Comparison of ENCODE assay signal across 10 cellular contexts in the genomic region with DNA sequence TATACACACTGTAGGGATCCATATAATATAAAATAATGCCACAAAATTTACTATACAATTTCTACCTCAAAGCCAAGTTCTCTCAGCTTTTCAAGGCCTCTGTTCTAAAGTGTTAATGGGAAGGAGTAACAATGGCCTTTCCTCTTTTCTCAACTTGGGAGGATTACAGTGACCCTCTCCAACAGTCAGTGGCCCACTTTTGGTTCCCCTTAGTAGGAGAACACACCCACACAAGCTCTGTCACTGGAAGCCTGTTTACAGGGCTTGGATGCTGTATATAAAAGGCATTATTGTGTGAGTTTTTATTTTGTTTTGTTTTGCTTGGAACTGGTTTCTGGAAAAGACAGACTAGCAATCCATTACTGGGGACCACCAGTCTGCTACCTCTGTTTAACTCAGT. TPM values are rescaled to one million over a fixed set of nuclear protein-coding genes. Genes with fewer than 3 reads are reported as not detected.
DNase-seq lines count a peak whose midpoint lies in the region; ATAC-seq and TF ChIP-seq lines count a peak whose summit lies in the region.
"Had no signal": no experiment of that assay in that cellular context is flagged by ENCODE, and none has a peak within 500 bp of the region (broad histone marks: within the 10 kb centered on the region; RNA-seq: fewer than 3 reads in every experiment).

No MANE protein-coding gene starts in this region.

- H3K9ac ChIP-seq in DND-41 (ENCODE audit: low read depth, low read length) = peak overlapping the region; percentile 68

- DNase-seq in DND-41 = no peak
- DNase-seq in gastrocnemius medialis = no peak
- no peak for DNase-seq in NCI-H146 (lab: John Stamatoyannopoulos, UW)
- DNase-seq in NCI-H2196 (lab: John Stamatoyannopoulos, UW; ENCODE audit: unreplicated experiment) = no peak
- DNase-seq: dorsolateral prefrontal cortex, EL, HFFc6 had no signal

- peak overlapping the region; percentile 72 for H3K4me2 ChIP-seq in DND-41 (ENCODE audit: insufficient read depth, low read length)

- no peaks in the 10 kb centered on the region for H3K36me3 Mint-ChIP-seq in activated naive CD8-positive, alpha-beta T cell

- peaks cover 66% of the 10 kb centered on the region for H3K79me2 ChIP-seq in DND-41 (ENCODE audit: insufficient read depth, low read length)

- intact Hi-C loops in gastrocnemius medialis (cut with DNase I; ENCODE audit: low total_unique reads) = no loop called here

- H3K27ac Mint-ChIP-seq in activated naive CD8-positive, alpha-beta T cell = peak overlapping the region; percentile 97

- H4K20me1 ChIP-seq in DND-41 (ENCODE audit: insufficient read depth, low read length) = no peaks in the 10 kb centered on the region

- 0 out of 2 replicates have a peak, but pooled peaks cover 7% of the 10 kb centered on the region for H3K36me3 ChIP-seq in DND-41 (ENCODE audit: insufficient read depth, low read length)
- H3K36me3 ChIP-seq in gastrocnemius medialis = no peaks in the 10 kb centered on the region

- H3K27me3 Mint-ChIP-seq in activated naive CD8-positive, alpha-beta T cell = no peaks in the 10 kb centered on the region

- peaks cover 63% of the 10 kb centered on the region for H3K4me1 ChIP-seq in DND-41 (ENCODE audit: insufficient read depth, low read length)
- peaks cover 0 to 15% of the 10 kb centered on the region in 2 donors for H3K4me1 ChIP-seq in gastrocnemius medialis

- TF ChIP-seq POLR2A in gastrocnemius medialis (IDR thresholded peaks at IDR 0.05) = no peak

- peak overlapping the region; percentile 94 for H3K4me3 Mint-ChIP-seq in activated naive CD8-positive, alpha-beta T cell

- H3K4me3 ChIP-seq in DND-41 (ENCODE audit: low read depth in 1 of 2, low read length in 2 of 2) (peak overlapping the region in 1 of 2 experiments; percentile 56; a peak in 3 of 4 replicates), gastrocnemius medialis (peak overlapping the region in 3 of 4 donors; percentile 36 to 67 (median 44))

- H3K9me3 Mint-ChIP-seq in activated naive CD8-positive, alpha-beta T cell (ENCODE audit: low read depth) = no peaks in the 10 kb centered on the region
- H3K9me3 Mint-ChIP-seq: HFFc6 had no signal

- in situ Hi-C loops in gastrocnemius medialis (cut with MboI; ENCODE audit: low sequenced_read_pairs in 4 of 4) = no loop called here

- H3K9me3 ChIP-seq in DND-41 (ENCODE audit: insufficient read depth, low read length, severe bottlenecking) = no peaks in the 10 kb centered on the region
- H3K9me3 ChIP-seq in gastrocnemius medialis = no peaks in the 10 kb centered on the region

- TF ChIP-seq CTCF in DND-41 (IDR thresholded peaks at IDR 0.05; ENCODE audit: borderline replicate concordance, extremely low read depth, low read length, poor library complexity, severe bottlenecking) (no peak), gastrocnemius medialis (IDR thresholded peaks at IDR 0.05 in 4 of 5, conservative IDR thresholded peaks at IDR 0.05 in 1 of 5) (no peak)

- ATAC-seq in DND-41 (ENCODE audit: insufficient read depth, low read depth) (no peak), HG03095 (IDR thresholded peaks at IDR 0.05; ENCODE audit: unreplicated experiment) (peak; percentile 11), gastrocnemius medialis (no peak), esophagus mucosa (no peak)

- peaks cover 70% of the 10 kb centered on the region for H3K4me1 Mint-ChIP-seq in activated naive CD8-positive, alpha-beta T cell (ENCODE audit: low read depth)

- H3K27me3 ChIP-seq in DND-41 (ENCODE audit: insufficient read depth, low read length, poor library complexity) = no peaks in the 10 kb centered on the region
- no peaks in the 10 kb centered on the region for H3K27me3 ChIP-seq in gastrocnemius medialis

- peak overlapping the region; percentile 85 for H3K27ac ChIP-seq in DND-41 (ENCODE audit: low read length)
- H3K27ac ChIP-seq in gastrocnemius medialis = peak overlapping the region; percentile 66 to 84 (median 78)

- H2AFZ ChIP-seq in DND-41 (ENCODE audit: low read depth, low read length) = 0 out of 2 replicates have a peak overlapping the region, but pooled peaks have one; percentile 42

RNA-seq across cellular contexts. Expression of a gene that starts 1.8 kb away (rescaled TPM):
- total RNA-seq in gastrocnemius medialis = 10 to 100 TPM; 15.0 to 29.9 (median 24.5) TPM
- 1.2 TPM for total RNA-seq in esophagus mucosa
